Comparison of ENCODE assay signal across 12 cellular contexts in the genomic region with DNA sequence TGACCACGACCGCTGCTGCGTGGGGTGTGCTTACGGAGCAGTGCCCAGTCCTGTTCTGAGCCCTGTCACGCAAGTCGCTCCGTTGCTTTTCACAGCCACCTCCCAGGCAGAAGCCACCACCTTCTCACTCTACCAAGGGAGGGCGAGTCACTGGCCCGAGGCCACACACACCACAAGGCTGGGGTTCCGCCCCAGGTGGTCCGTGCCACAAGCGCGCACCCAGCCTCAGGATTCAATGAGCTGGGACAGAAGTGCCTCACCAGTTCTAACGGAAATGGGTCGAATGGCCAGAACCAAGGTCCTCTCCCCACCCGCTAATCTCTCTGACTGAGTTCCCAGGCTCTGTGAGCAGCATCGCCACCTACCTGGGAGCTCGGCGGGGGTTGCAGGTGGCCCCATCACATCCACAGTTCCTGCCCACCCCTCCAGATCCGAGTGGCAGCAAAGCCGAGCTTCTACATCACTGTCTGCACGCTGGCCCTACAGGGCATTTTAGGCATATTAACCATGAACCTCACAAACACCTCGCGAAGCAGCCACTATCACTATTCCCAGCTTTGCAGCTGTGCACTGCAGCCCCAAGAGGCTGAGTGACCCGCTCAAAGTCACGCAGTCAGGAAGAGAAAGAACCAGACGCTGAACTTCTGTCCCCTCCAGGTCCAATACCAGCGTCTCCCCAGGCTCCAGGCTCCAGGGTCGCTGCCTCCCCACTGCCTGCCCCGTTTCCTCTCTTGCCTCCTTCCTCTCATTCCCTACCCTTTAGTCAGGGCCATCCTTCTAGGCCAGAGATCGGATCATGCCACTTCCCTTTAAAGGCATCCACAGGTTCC.
DNase-seq lines count a peak whose midpoint lies in the region; ATAC-seq lines count a peak whose summit lies in the region.
"Had no signal": no experiment of that assay in that cellular context is flagged by ENCODE, and none has a peak within 500 bp of the region (broad histone marks: within the 10 kb centered on the region; RNA-seq: fewer than 3 reads in every experiment).

No MANE protein-coding gene starts in this region.

- CTCF ChIA-PET in activated CD8-positive, alpha-beta T cell treated with anti-CD3 and anti-CD28 coated beads, Interleukin-2, amount 10 ng/mL, durations not matched to agents 7 days and 5 days (lab: Charles Lee): no interaction called here

- peak overlapping the region in 1 of 6 donors; percentile 74 for H3K27ac Mint-ChIP-seq in naive B cell
- H3K27ac Mint-ChIP-seq in T-helper 2 cell treated with Interferon-gamma antibody and Interleukin-4, amounts not matched to agents 5 μg/mL and 100 μg/mL, for 36 hours: no peak overlapping the region
- H3K27ac Mint-ChIP-seq in activated CD8-positive, alpha-beta T cell treated with anti-CD3 and anti-CD28 coated beads, Interleukin-2, amount 10 ng/mL, durations not matched to agents 7 days and 5 days: no peak overlapping the region

- POLR2A ChIA-PET in activated CD8-positive, alpha-beta T cell treated with anti-CD3 and anti-CD28 coated beads, Interleukin-2, amount 10 ng/mL, durations not matched to agents 7 days and 5 days (lab: Charles Lee): no interaction called here

- peaks cover 0 to 10% (median 4%) of the 10 kb centered on the region in 3 donors for H3K4me1 Mint-ChIP-seq in naive B cell
- H3K4me1 Mint-ChIP-seq in T-helper 2 cell treated with Interferon-gamma antibody and Interleukin-4, amounts not matched to agents 5 μg/mL and 100 μg/mL, for 36 hours (ENCODE audit: low read depth): no peaks in the 10 kb centered on the region
- no peaks in the 10 kb centered on the region for H3K4me1 Mint-ChIP-seq in activated CD8-positive, alpha-beta T cell treated with anti-CD3 and anti-CD28 coated beads, Interleukin-2, amount 10 ng/mL, durations not matched to agents 7 days and 5 days (ENCODE audit: low read depth)

- H3K36me3 Mint-ChIP-seq in naive B cell: no peaks in the 10 kb centered on the region
- no peaks in the 10 kb centered on the region for H3K36me3 Mint-ChIP-seq in T-helper 2 cell treated with Interferon-gamma antibody and Interleukin-4, amounts not matched to agents 5 μg/mL and 100 μg/mL, for 36 hours (ENCODE audit: low read depth)
- H3K36me3 Mint-ChIP-seq in activated CD8-positive, alpha-beta T cell treated with anti-CD3 and anti-CD28 coated beads, Interleukin-2, amount 10 ng/mL, durations not matched to agents 7 days and 5 days (ENCODE audit: low read depth): no peaks in the 10 kb centered on the region
- H3K36me3 Mint-ChIP-seq: naive thymus-derived CD8-positive, alpha-beta T cell had no signal

- ATAC-seq in GM18909 (IDR thresholded peaks at IDR 0.05; ENCODE audit: poor library complexity, unreplicated experiment) (peak; percentile 78), GM21526 (IDR thresholded peaks at IDR 0.05; ENCODE audit: low FRiP score, unreplicated experiment) (peak; percentile 70), HG03280 (IDR thresholded peaks at IDR 0.05; ENCODE audit: unreplicated experiment) (peak; percentile 57), naive B cell (ENCODE audit: low read depth in 2 of 2) (peak; percentile 40 to 58)
- no peak for ATAC-seq in activated CD8-positive, alpha-beta T cell treated with anti-CD3 and anti-CD28 coated beads, Interleukin-2, amount 10 ng/mL, durations not matched to agents 7 days and 5 days
- ATAC-seq: naive thymus-derived CD8-positive, alpha-beta T cell had no signal

- H3K9me3 Mint-ChIP-seq in naive B cell: no peaks in the 10 kb centered on the region
- H3K9me3 Mint-ChIP-seq in T-helper 2 cell treated with Interferon-gamma antibody and Interleukin-4, amounts not matched to agents 5 μg/mL and 100 μg/mL, for 36 hours: no peaks in the 10 kb centered on the region
- no peaks in the 10 kb centered on the region for H3K9me3 Mint-ChIP-seq in activated CD8-positive, alpha-beta T cell treated with anti-CD3 and anti-CD28 coated beads, Interleukin-2, amount 10 ng/mL, durations not matched to agents 7 days and 5 days (ENCODE audit: insufficient read depth)

- H3K27me3 Mint-ChIP-seq in naive B cell: peaks cover 0 to 17% (median 10%) of the 10 kb centered on the region in 3 donors
- no peaks in the 10 kb centered on the region for H3K27me3 Mint-ChIP-seq in T-helper 2 cell treated with Interferon-gamma antibody and Interleukin-4, amounts not matched to agents 5 μg/mL and 100 μg/mL, for 36 hours (ENCODE audit: low read depth)
- H3K27me3 Mint-ChIP-seq in activated CD8-positive, alpha-beta T cell treated with anti-CD3 and anti-CD28 coated beads, Interleukin-2, amount 10 ng/mL, durations not matched to agents 7 days and 5 days (ENCODE audit: low read depth): no peaks in the 10 kb centered on the region

- peak overlapping the region in 5 of 8 donors; percentile 37 to 88 (median 59) for H3K4me3 Mint-ChIP-seq in naive B cell
- no peak overlapping the region for H3K4me3 Mint-ChIP-seq in T-helper 2 cell treated with Interferon-gamma antibody and Interleukin-4, amounts not matched to agents 5 μg/mL and 100 μg/mL, for 36 hours
- H3K4me3 Mint-ChIP-seq in activated CD8-positive, alpha-beta T cell treated with anti-CD3 and anti-CD28 coated beads, Interleukin-2, amount 10 ng/mL, durations not matched to agents 7 days and 5 days: no peak overlapping the region
- H3K4me3 Mint-ChIP-seq: naive thymus-derived CD8-positive, alpha-beta T cell had no signal

- DNase-seq in naive B cell: no peak
- no peak for DNase-seq in T-helper 2 cell treated with Interferon-gamma antibody and Interleukin-4, amounts not matched to agents 5 μg/mL and 100 μg/mL, for 36 hours (ENCODE audit: low spot score)
- no peak for DNase-seq in activated CD8-positive, alpha-beta T cell treated with anti-CD3 and anti-CD28 coated beads, Interleukin-2, amount 10 ng/mL, durations not matched to agents 7 days and 5 days
- DNase-seq in HuH-7 (ENCODE audit: low spot score): no peak
- no peak for DNase-seq in H4 (ENCODE audit: low spot score)
- DNase-seq: DMS79; erythroblast; naive thymus-derived CD8-positive, alpha-beta T cell; stimulated activated CD4-positive, alpha-beta T cell treated with anti-CD3 and anti-CD28 coated beads, Interleukin-1b, Interleukin-23, amount 100 ng/mL, for 48 hours had no signal

Comparison
In these comparisons a context has a peak if more than half of its experiments do, and no peak if none do; other contexts are left out.
1. H3K4me3 Mint-ChIP-seq: peak in naive B cell (5 of 8); none in T-helper 2 cell treated with Interferon-gamma antibody and Interleukin-4, amounts not matched to agents 5 μg/mL and 100 μg/mL, for 36 hours (single experiment) and activated CD8-positive, alpha-beta T cell treated with anti-CD3 and anti-CD28 coated beads, Interleukin-2, amount 10 ng/mL, durations not matched to agents 7 days and 5 days (single experiment).